17 cellular contexts compared by ENCODE assay signal in genomic region chr5:92308679-92309078, GRCh38.
"Had no signal": no experiment of that assay in that cellular context is flagged by ENCODE, and none has a peak within 500 bp of the region (broad histone marks: within the 10 kb centered on the region; RNA-seq: fewer than 3 reads in every experiment).

No MANE protein-coding gene starts in this region.

- ATAC-seq: heart left ventricle, left colon, left ventricle myocardium superior, sciatic nerve had no signal

- H3K36me3 Mint-ChIP-seq: naive B cell had no signal

- H3K4me3 ChIP-seq: coronary artery, heart left ventricle, skin epidermis, stomach, thoracic aorta, transverse colon had no signal

- H3K36me3 ChIP-seq: heart left ventricle, stomach, thoracic aorta, transverse colon had no signal

- H3K27ac ChIP-seq: coronary artery, heart left ventricle, skin epidermis, stomach, thoracic aorta, transverse colon had no signal

- H3K27me3 ChIP-seq: heart left ventricle, stomach, transverse colon had no signal

- FAIRE-seq: frontal cortex had no signal

- H3K27ac Mint-ChIP-seq: naive B cell, nephron progenitor cell had no signal

- DNase-seq: effector CD8-positive, alpha-beta T cell; heart left ventricle; left colon; left ventricle myocardium superior; naive B cell; nephron progenitor cell; posterior cingulate gyrus; stimulated activated CD4-positive, alpha-beta T cell treated with anti-CD3 and anti-CD28 coated beads, Interleukin-2, amount 100 ng/mL, for 24 hours; stimulated activated naive CD4-positive, alpha-beta T cell; stomach; substantia nigra; transverse colon had no signal

- H3K4me3 Mint-ChIP-seq: naive B cell, nephron progenitor cell had no signal

- H3K9me3 Mint-ChIP-seq: nephron progenitor cell had no signal

- H3K4me1 ChIP-seq: heart left ventricle, transverse colon had no signal

- H3K4me1 Mint-ChIP-seq: naive B cell had no signal

- H3K27me3 Mint-ChIP-seq: naive B cell had no signal

- H3K9me3 ChIP-seq: heart left ventricle, stomach, thoracic aorta, transverse colon had no signal
